2 cellular contexts compared by ENCODE assay signal in the genomic region with DNA sequence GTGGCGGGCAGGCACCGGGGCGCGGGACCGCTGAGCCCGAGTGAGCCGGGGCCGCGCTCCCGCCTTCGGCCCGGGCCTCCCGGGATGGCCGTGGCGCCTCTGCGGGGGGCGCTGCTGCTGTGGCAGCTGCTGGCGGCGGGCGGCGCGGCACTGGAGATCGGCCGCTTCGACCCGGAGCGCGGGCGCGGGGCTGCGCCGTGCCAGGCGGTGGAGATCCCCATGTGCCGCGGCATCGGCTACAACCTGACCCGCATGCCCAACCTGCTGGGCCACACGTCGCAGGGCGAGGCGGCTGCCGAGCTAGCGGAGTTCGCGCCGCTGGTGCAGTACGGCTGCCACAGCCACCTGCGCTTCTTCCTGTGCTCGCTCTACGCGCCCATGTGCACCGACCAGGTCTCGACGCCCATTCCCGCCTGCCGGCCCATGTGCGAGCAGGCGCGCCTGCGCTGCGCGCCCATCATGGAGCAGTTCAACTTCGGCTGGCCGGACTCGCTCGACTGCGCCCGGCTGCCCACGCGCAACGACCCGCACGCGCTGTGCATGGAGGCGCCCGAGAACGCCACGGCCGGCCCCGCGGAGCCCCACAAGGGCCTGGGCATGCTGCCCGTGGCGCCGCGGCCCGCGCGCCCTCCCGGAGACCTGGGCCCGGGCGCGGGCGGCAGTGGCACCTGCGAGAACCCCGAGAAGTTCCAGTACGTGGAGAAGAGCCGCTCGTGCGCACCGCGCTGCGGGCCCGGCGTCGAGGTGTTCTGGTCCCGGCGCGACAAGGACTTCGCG.
TF ChIP-seq lines count a peak whose summit lies in the region.

No MANE protein-coding gene starts in this region.

TF ChIP-seq in IMR-90, 13 proteins besides CTCF, POLR2A, EP300 and RAD21:
- TF ChIP-seq SMC3 (IDR thresholded peaks at IDR 0.05; ENCODE audit: low read depth, low read length) (no peak), MAFK (IDR thresholded peaks at IDR 0.05; ENCODE audit: low read depth, low read length) (no peak), NFE2L2 (IDR thresholded peaks at IDR 0.05; ENCODE audit: low read depth, low read length) (no peak), BHLHE40 (IDR thresholded peaks at IDR 0.05; ENCODE audit: low read depth, low read length) (no peak), MAZ (IDR thresholded peaks at IDR 0.05; ENCODE audit: borderline replicate concordance, low read depth, low read length) (no peak), FOS (IDR thresholded peaks at IDR 0.05; ENCODE audit: low read depth, low read length) (no peak)
- TF ChIP-seq, protein P1, sequence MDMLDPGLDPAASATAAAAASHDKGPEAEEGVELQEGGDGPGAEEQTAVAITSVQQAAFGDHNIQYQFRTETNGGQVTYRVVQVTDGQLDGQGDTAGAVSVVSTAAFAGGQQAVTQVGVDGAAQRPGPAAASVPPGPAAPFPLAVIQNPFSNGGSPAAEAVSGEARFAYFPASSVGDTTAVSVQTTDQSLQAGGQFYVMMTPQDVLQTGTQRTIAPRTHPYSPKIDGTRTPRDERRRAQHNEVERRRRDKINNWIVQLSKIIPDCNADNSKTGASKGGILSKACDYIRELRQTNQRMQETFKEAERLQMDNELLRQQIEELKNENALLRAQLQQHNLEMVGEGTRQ (IDR thresholded peaks at IDR 0.05; ENCODE audit: low read depth, low read length) = no peak
- TF ChIP-seq, protein P2, sequence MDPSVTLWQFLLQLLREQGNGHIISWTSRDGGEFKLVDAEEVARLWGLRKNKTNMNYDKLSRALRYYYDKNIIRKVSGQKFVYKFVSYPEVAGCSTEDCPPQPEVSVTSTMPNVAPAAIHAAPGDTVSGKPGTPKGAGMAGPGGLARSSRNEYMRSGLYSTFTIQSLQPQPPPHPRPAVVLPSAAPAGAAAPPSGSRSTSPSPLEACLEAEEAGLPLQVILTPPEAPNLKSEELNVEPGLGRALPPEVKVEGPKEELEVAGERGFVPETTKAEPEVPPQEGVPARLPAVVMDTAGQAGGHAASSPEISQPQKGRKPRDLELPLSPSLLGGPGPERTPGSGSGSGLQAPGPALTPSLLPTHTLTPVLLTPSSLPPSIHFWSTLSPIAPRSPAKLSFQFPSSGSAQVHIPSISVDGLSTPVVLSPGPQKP (IDR thresholded peaks at IDR 0.05; ENCODE audit: borderline replicate concordance, low read depth, low read length) = no peak

TF ChIP-seq in endothelial cell of umbilical vein, 7 proteins besides CTCF, POLR2A, EP300 and RAD21:
- TF ChIP-seq EZH2 (IDR thresholded peaks at IDR 0.05; ENCODE audit: borderline replicate concordance, low read depth, low read length, severe bottlenecking) (peak; percentile 42), FOS (IDR thresholded peaks at IDR 0.05; ENCODE audit: borderline replicate concordance, insufficient read depth, low read length) (no peak)
- TF ChIP-seq, protein P3, sequence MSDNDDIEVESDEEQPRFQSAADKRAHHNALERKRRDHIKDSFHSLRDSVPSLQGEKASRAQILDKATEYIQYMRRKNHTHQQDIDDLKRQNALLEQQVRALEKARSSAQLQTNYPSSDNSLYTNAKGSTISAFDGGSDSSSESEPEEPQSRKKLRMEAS (IDR thresholded peaks at IDR 0.05; ENCODE audit: insufficient read depth, insufficient read length) = peak; percentile 61
